ENCODE assay signal across 1 cellular context in genomic region chr7:92178928-92179373, GRCh38.
A peak's percentile ranks its signal among the peaks of the same experiment; 100 is the strongest.
TF ChIP-seq lines count a peak whose summit lies in the region.

Gene LRRD1 (minus strand): TSS chr7:92179142. CDS start chr7:92165202, 13,940 bp downstream.

TF ChIP-seq in HEK293, 187 proteins besides CTCF, POLR2A, EP300 and RAD21 (continued from another document):
- TF ChIP-seq, protein P1, sequence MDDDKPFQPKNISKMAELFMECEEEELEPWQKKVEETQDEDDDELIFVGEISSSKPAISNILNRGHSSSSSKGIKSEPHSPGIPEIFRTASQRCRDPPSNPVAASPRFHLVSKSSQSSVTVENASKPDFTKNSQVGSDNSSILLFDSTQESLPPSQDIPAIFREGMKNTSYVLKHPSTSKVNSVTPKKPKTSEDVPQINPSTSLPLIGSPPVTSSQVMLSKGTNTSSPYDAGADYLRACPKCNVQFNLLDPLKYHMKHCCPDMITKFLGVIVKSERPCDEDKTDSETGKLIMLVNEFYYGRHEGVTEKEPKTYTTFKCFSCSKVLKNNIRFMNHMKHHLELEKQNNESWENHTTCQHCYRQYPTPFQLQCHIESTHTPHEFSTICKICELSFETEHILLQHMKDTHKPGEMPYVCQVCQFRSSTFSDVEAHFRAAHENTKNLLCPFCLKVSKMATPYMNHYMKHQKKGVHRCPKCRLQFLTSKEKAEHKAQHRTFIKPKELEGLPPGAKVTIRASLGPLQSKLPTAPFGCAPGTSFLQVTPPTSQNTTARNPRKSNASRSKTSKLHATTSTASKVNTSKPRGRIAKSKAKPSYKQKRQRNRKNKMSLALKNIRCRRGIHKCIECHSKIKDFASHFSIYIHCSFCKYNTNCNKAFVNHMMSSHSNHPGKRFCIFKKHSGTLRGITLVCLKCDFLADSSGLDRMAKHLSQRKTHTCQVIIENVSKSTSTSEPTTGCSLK (tag by site-specific recombination; IDR thresholded peaks at IDR 0.05), result no peak
- TF ChIP-seq ZNF701 (tag by site-specific recombination; IDR thresholded peaks at IDR 0.05), result no peak
- TF ChIP-seq ZNF664 (tag by site-specific recombination; IDR thresholded peaks at IDR 0.05), result no peak
- TF ChIP-seq ZNF112 (tag by site-specific recombination; IDR thresholded peaks at IDR 0.05), result no peak
- TF ChIP-seq, protein P2, sequence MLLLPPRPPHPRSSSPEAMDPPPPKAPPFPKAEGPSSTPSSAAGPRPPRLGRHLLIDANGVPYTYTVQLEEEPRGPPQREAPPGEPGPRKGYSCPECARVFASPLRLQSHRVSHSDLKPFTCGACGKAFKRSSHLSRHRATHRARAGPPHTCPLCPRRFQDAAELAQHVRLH (tag by site-specific recombination; IDR thresholded peaks at IDR 0.05), result no peak
- TF ChIP-seq ZNF623 (tag by site-specific recombination; IDR thresholded peaks at IDR 0.05), result no peak
- no peak for TF ChIP-seq AEBP2 (tag by site-specific recombination; IDR thresholded peaks at IDR 0.05; ENCODE audit: borderline replicate concordance)
- TF ChIP-seq ZNF555 (tag by site-specific recombination; conservative IDR thresholded peaks at IDR 0.05), result no peak
- TF ChIP-seq ZNF473 (tag by site-specific recombination; IDR thresholded peaks at IDR 0.05), result no peak
- no peak for TF ChIP-seq ZFP41 (tag by site-specific recombination; IDR thresholded peaks at IDR 0.05; ENCODE audit: borderline replicate concordance)
- peak; percentile 84 for TF ChIP-seq KLF9 (tag by site-specific recombination; IDR thresholded peaks at IDR 0.05; ENCODE audit: low read depth)
- no peak for TF ChIP-seq FEZF1 (tag by site-specific recombination; IDR thresholded peaks at IDR 0.05)
- no peak for TF ChIP-seq ZNF639 (tag by site-specific recombination; IDR thresholded peaks at IDR 0.05)
- TF ChIP-seq HOXA7 (CRISPR knock-in tag; IDR thresholded peaks at IDR 0.05; ENCODE audit: borderline replicate concordance), result no peak
- no peak for TF ChIP-seq ZNF529 (tag by site-specific recombination; IDR thresholded peaks at IDR 0.05; ENCODE audit: insufficient replicate concordance)
